Comparison of ENCODE assay signal across 1 cellular context in the genomic region with DNA sequence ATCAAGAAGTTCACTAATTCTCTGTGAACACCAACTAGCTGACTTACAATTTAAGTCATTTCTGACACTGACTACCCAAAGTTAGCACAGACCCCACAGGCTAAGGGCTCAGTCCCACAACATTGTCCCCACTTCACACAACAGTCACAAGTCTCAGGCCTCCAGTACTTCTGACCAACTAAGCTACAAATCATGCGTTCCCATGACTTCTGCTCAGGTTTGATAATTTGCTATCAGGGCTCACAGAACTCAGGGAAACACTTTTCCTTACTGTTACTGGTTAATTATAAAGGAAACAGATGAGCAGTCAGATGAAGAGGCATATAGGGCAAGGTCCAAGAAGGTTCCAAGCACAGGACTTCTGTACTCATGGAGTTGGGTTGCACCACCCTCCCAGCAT.
TF ChIP-seq lines count a peak whose summit lies in the region.

No MANE protein-coding gene starts in this region.

TF ChIP-seq in K562, 482 proteins besides CTCF, POLR2A, EP300 and RAD21 (continued from another document):
- TF ChIP-seq ZBTB33 (CRISPR knock-in tag; IDR thresholded peaks at IDR 0.05) (no peak), SUPT5H (IDR thresholded peaks at IDR 0.05) (no peak)
